Comparison of ENCODE assay signal across 13 cellular contexts in genomic region chr18:3620146-3621119, GRCh38.
"Had no signal": no experiment of that assay in that cellular context is flagged by ENCODE, and none has a peak within 500 bp of the region (broad histone marks: within the 10 kb centered on the region; RNA-seq: fewer than 3 reads in every experiment).

No MANE protein-coding gene starts in this region.

- H3K27ac ChIP-seq: brain microvascular endothelial cell, esophagus squamous epithelium, neutrophil, skin epidermis had no signal

- DNase-seq: activated effector memory CD4-positive, alpha-beta T cell treated with Interleukin-2 at 50 U/mL for 16 hours; activated T-cell treated with anti-CD3 and anti-CD28 coated beads, Interleukin-2, amount 50 U/mL, for 1 hour; brain microvascular endothelial cell; esophagus squamous epithelium; foreskin fibroblast; glutamatergic neuron; left cardiac atrium; naive thymus-derived CD4-positive, alpha-beta T cell; retina; T-helper 2 cell; tibial artery had no signal

- H3K36me3 ChIP-seq: brain microvascular endothelial cell, esophagus squamous epithelium, neutrophil, tibial artery had no signal

- H3K4me3 ChIP-seq: esophagus squamous epithelium, skin epidermis, tibial artery had no signal

- H3K27me3 ChIP-seq: brain microvascular endothelial cell, esophagus squamous epithelium, tibial artery had no signal

- ATAC-seq: left cardiac atrium; naive thymus-derived CD4-positive, alpha-beta T cell had no signal

- H3K9me3 ChIP-seq: esophagus squamous epithelium, neutrophil, tibial artery had no signal
